ENCODE assay signal across 17 cellular contexts in the genomic region with DNA sequence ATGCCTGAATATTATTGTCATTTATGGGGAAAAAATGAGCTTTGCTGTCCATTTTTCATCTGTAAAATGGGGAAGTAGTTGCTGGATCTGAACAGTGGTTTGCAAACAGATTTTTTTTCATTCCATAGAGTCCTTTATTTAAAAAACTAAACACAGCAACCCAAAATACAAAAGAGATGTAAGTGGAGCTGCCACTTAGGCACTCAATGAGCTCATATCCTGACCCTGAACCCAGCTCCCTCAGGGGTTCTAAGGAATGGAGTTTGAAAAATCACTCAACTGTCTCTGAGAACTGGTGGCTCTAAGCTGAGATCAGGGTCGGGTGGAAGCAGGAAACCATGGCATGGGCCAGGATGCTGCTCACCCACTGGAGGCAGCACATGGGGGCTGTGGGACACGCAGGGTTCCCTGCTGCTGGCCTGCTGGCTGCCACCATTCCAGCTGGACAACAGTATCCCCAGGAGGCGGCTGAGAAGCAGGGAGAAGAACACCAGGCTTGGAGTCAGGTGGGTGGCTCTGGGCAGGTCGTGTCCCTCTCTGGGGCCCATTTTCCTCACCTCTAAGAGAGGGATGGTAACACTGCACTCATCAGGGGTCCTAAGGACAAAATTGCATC. TPM values are rescaled to one million over a fixed set of nuclear protein-coding genes. Genes with fewer than 3 reads are reported as not detected.
DNase-seq lines count a peak whose midpoint lies in the region; ATAC-seq, FAIRE-seq and TF ChIP-seq lines count a peak whose summit lies in the region.
"Had no signal": no experiment of that assay in that cellular context is flagged by ENCODE, and none has a peak within 500 bp of the region (broad histone marks: within the 10 kb centered on the region; RNA-seq: fewer than 3 reads in every experiment).

No MANE protein-coding gene starts in this region.

- H3K36me3 ChIP-seq in GM12878 (ENCODE audit: control insufficient read depth in 2 of 2, insufficient read depth in 2 of 2, low read length in 1 of 2) (peaks cover 0 to 13% of the 10 kb centered on the region in 2 experiments; a peak in 2 of 4 replicates), neuronal stem cell (replicated peaks in 1 of 2; ENCODE audit: control insufficient read depth in 2 of 2, insufficient read depth in 2 of 2, low read length in 2 of 2) (no peaks in the 10 kb centered on the region)

- no peak overlapping the region for H3K4ac ChIP-seq in neuronal stem cell (ENCODE audit: low read length)

- H2BK15ac ChIP-seq in neuronal stem cell (ENCODE audit: low read length), result no peak overlapping the region

- H2BK12ac ChIP-seq in neuronal stem cell (ENCODE audit: low read length), result no peak overlapping the region

- H3K27me3 ChIP-seq in GM12878 (replicated peaks in 1 of 2; ENCODE audit: control insufficient read depth in 2 of 2, insufficient read depth in 2 of 2, low read length in 1 of 2), result no peaks in the 10 kb centered on the region
- H3K27me3 ChIP-seq in neuronal stem cell (ENCODE audit: control insufficient read depth in 3 of 3, insufficient read depth in 3 of 3, low read depth in 1 of 3, low read length in 3 of 3), result no peaks in the 10 kb centered on the region

- POLR2A ChIA-PET in GM12878 (lab: Charles Lee), result interaction anchor here (0.8 to 1.1 kb wide), 5 partner anchors 13 to 45 kb away, joined by 3 to 8 read pairs (median 5); no protein-coding TSS in a partner anchor

- H2BK120ac ChIP-seq in neuronal stem cell (ENCODE audit: low read depth, low read length), result no peak overlapping the region

- no peak overlapping the region for H2AK5ac ChIP-seq in neuronal stem cell (ENCODE audit: low read depth, low read length)

- no TSS peak for BruUV-seq in GM12878 (replicated peaks; lab: Mats Ljungman, UMichigan)

- peak overlapping the region; percentile 78 for H3K18ac ChIP-seq in neuronal stem cell (ENCODE audit: low read length)

- H3K4me1 Mint-ChIP-seq in T-helper 1 cell treated with Interleukin-12 subunit alpha and Interleukin-12 subunit beta and Interleukin-4 antibody, amounts not matched to agents 30 μg/mL and 1 μg/mL, for 36 hours (ENCODE audit: low read depth), result peaks cover 61% of the 10 kb centered on the region

- no peak for TF ChIP-seq EP300 in GM12878 (IDR thresholded peaks at IDR 0.05; ENCODE audit: borderline replicate concordance in 1 of 2, control insufficient read depth in 1 of 2, low read depth in 2 of 2, low read length in 2 of 2)

- no peak for FAIRE-seq in GM12878 (lab: Jason Lieb, UNC)
- FAIRE-seq: A204.1 had no signal

- ATAC-seq in GM12878 (no peak), HG03196 (IDR thresholded peaks at IDR 0.05; ENCODE audit: unreplicated experiment) (no peak), omental fat pad (ENCODE audit: low FRiP score) (no peak)
- ATAC-seq: activated CD8-positive, alpha-beta memory T cell treated with anti-CD3 and anti-CD28 coated beads, Interleukin-2, amount 10 ng/mL, durations not matched to agents 7 days and 5 days had no signal

- no peaks in the 10 kb centered on the region; the same call in 1 of the 2 replicates for H4K20me1 ChIP-seq in GM12878 (ENCODE audit: control insufficient read depth, insufficient read depth)

- H3K4me3 ChIP-seq in GM12878 (no peak overlapping the region), neuronal stem cell (ENCODE audit: low read length in 2 of 2) (no peak overlapping the region)

- WGBS in GM12878 (ENCODE audit: insufficient coverage, insufficient replicate concordance, low lambda C conversion rate, missing lambda C conversion rate), result 17% methylated on average over 4 of the region's 4 CpGs
- no CpG with 5 or more reads among the region's 4 CpGs for WGBS in neuronal stem cell (ENCODE audit: extremely low coverage in 2 of 2, insufficient read length in 2 of 2, insufficient replicate concordance in 1 of 2), 2 donors

- RAD21 ChIA-PET in GM12878 (lab: Charles Lee; ENCODE audit: unreplicated experiment), result interaction anchor here (0.8 to 1.5 kb wide), 10 partner anchors 12 to 68 kb away, joined by 3 to 14 read pairs (median 4); no protein-coding TSS in a partner anchor

- no peak overlapping the region for H3K4me2 ChIP-seq in GM12878 (ENCODE audit: control insufficient read depth, insufficient read depth)
- no peak overlapping the region for H3K4me2 ChIP-seq in neuronal stem cell (ENCODE audit: insufficient read depth, low read length, poor library complexity, severe bottlenecking)

- no peak overlapping the region for H3K23ac ChIP-seq in neuronal stem cell (ENCODE audit: low read depth, low read length, poor library complexity)

- TF ChIP-seq RAD21 in GM12878 (IDR thresholded peaks at IDR 0.05; ENCODE audit: insufficient read depth, low read depth, low read length), result no peak

- no peak overlapping the region for H4K8ac ChIP-seq in neuronal stem cell (ENCODE audit: low read depth, low read length)

- peaks cover 9% of the 10 kb centered on the region for H3K36me3 Mint-ChIP-seq in T-helper 1 cell treated with Interleukin-12 subunit alpha and Interleukin-12 subunit beta and Interleukin-4 antibody, amounts not matched to agents 30 μg/mL and 1 μg/mL, for 36 hours (ENCODE audit: low read depth)
- H3K36me3 Mint-ChIP-seq: activated CD8-positive, alpha-beta memory T cell treated with anti-CD3 and anti-CD28 coated beads, Interleukin-2, amount 10 ng/mL, durations not matched to agents 7 days and 5 days had no signal

- H3K27ac ChIP-seq in GM12878 (ENCODE audit: control insufficient read depth, insufficient read depth) (no peak overlapping the region), neuronal stem cell (replicated peaks; ENCODE audit: low read length) (no peak overlapping the region)

- H3K9ac ChIP-seq in GM12878 (ENCODE audit: control insufficient read depth, insufficient read depth, low read length) (no peak overlapping the region), neuronal stem cell (ENCODE audit: low read depth, low read length, poor library complexity) (no peak overlapping the region)

- SMC1A ChIA-PET in GM12878 (lab: Charles Lee; ENCODE audit: uncharacterized antibody, unreplicated experiment), result interaction anchor here (0.7 to 2.3 kb wide), 14 partner anchors 8 to 211 kb away, joined by 3 to 6 read pairs (median 4); partner anchors contain the start of gene ECE1

- no peak overlapping the region for H4K91ac ChIP-seq in neuronal stem cell (ENCODE audit: low read depth, low read length, poor library complexity)

- no peak for TF ChIP-seq POLR2A in GM12878 (IDR thresholded peaks at IDR 0.05; ENCODE audit: low read depth, low read length)

- H3K4me1 ChIP-seq in GM12878 (ENCODE audit: control insufficient read depth, insufficient read depth, low read length) (peaks cover 16% of the 10 kb centered on the region), neuronal stem cell (ENCODE audit: control insufficient read depth in 2 of 2, insufficient read depth in 1 of 2, low read depth in 1 of 2, low read length in 2 of 2) (no peaks in the 10 kb centered on the region)

- H3K9me3 ChIP-seq in GM12878 (replicated peaks; ENCODE audit: control insufficient read depth, insufficient read depth, low read length) (no peaks in the 10 kb centered on the region), neuronal stem cell (replicated peaks in 1 of 2; ENCODE audit: control insufficient read depth in 2 of 2, insufficient read depth in 1 of 2, low read depth in 1 of 2, low read length in 2 of 2) (no peaks in the 10 kb centered on the region)

- no peak overlapping the region for H2BK5ac ChIP-seq in neuronal stem cell (ENCODE audit: low read length)

- no peaks in the 10 kb centered on the region for H3K27me3 Mint-ChIP-seq in T-helper 1 cell treated with Interleukin-12 subunit alpha and Interleukin-12 subunit beta and Interleukin-4 antibody, amounts not matched to agents 30 μg/mL and 1 μg/mL, for 36 hours (ENCODE audit: low read depth)
- H3K27me3 Mint-ChIP-seq: activated CD8-positive, alpha-beta memory T cell treated with anti-CD3 and anti-CD28 coated beads, Interleukin-2, amount 10 ng/mL, durations not matched to agents 7 days and 5 days had no signal

- intact Hi-C loops in GM12878 (cut with micrococcal nuclease; ENCODE audit: unreplicated experiment), result no loop called here

- H3K79me2 ChIP-seq in GM12878 (ENCODE audit: control insufficient read depth, insufficient read depth, low read length), result no peaks in the 10 kb centered on the region

- DNase-seq in T-helper 1 cell (no peak), KBM-7 (peak; percentile 58), GM12878 (ENCODE audit: low read depth, low spot score) (no peak), neuronal stem cell (ENCODE audit: low spot score) (no peak), omental fat pad (ENCODE audit: low spot score) (no peak), DMS114 treated with DMSO at 0.1 percent for 48 hours (lab: John Stamatoyannopoulos, UW; ENCODE audit: unreplicated experiment) (no peak)
- DNase-seq: activated CD8-positive, alpha-beta memory T cell treated with anti-CD3 and anti-CD28 coated beads, Interleukin-2, amount 10 ng/mL, durations not matched to agents 7 days and 5 days; GOT3; hippocampal formation; KG1; NCI-H1694; NCI-H524; T-helper 9 cell had no signal

- CTCF ChIA-PET in GM12878 (lab: Yijun Ruan, JAX), result interaction anchor here (0.5 to 19.3 kb wide), 6 partner anchors 12 to 220 kb away, joined by 3 to 131 read pairs (median 6); no protein-coding TSS in a partner anchor

- H3K14ac ChIP-seq in neuronal stem cell (ENCODE audit: low read length), result no peak overlapping the region

- H3K9me3 Mint-ChIP-seq in T-helper 1 cell treated with Interleukin-12 subunit alpha and Interleukin-12 subunit beta and Interleukin-4 antibody, amounts not matched to agents 30 μg/mL and 1 μg/mL, for 36 hours, result no peaks in the 10 kb centered on the region
- H3K9me3 Mint-ChIP-seq: neural crest cell had no signal

- H3K4me3 Mint-ChIP-seq in T-helper 1 cell treated with Interleukin-12 subunit alpha and Interleukin-12 subunit beta and Interleukin-4 antibody, amounts not matched to agents 30 μg/mL and 1 μg/mL, for 36 hours, result no peak overlapping the region
- H3K4me3 Mint-ChIP-seq: activated CD8-positive, alpha-beta memory T cell treated with anti-CD3 and anti-CD28 coated beads, Interleukin-2, amount 10 ng/mL, durations not matched to agents 7 days and 5 days; neural crest cell had no signal

- TF ChIP-seq CTCF in GM12878 (IDR thresholded peaks at IDR 0.05 in 2 of 3, conservative IDR thresholded peaks at IDR 0.05 in 1 of 3; ENCODE audit: control insufficient read depth in 2 of 3, extremely low read depth in 1 of 3, insufficient read depth in 1 of 3, low read depth in 3 of 3, low read length in 3 of 3) (no peak), omental fat pad (IDR thresholded peaks at IDR 0.05) (no peak)

- in situ Hi-C loops in KBM-7 (cut with MboI; ENCODE audit: low pct_unique_long_range_greater_than_20kb, low sequenced_read_pairs) (no loop called here), GM12878 (cut with MboI) (no loop called here)

- H3K79me1 ChIP-seq in neuronal stem cell (ENCODE audit: low read depth, low read length), result no peaks in the 10 kb centered on the region

- no peak overlapping the region for H2AFZ ChIP-seq in GM12878 (ENCODE audit: control insufficient read depth, low read depth, low read length)
- H2AFZ ChIP-seq in neuronal stem cell (ENCODE audit: low read length), result no peak overlapping the region

- H3K27ac Mint-ChIP-seq in T-helper 1 cell treated with Interleukin-12 subunit alpha and Interleukin-12 subunit beta and Interleukin-4 antibody, amounts not matched to agents 30 μg/mL and 1 μg/mL, for 36 hours, result peak overlapping the region; percentile 64
- H3K27ac Mint-ChIP-seq: activated CD8-positive, alpha-beta memory T cell treated with anti-CD3 and anti-CD28 coated beads, Interleukin-2, amount 10 ng/mL, durations not matched to agents 7 days and 5 days had no signal

RNA-seq across cellular contexts. Expression of gene ECE1, which starts 9.6 kb away (rescaled TPM):
- 121 and 133 TPM in 2 replicates for total RNA-seq in GM12878 (2013; cell fraction: nucleolus; rRNA removed)
- 39.9 and 40.5 TPM in 2 replicates for total RNA-seq in GM12878 (2014; rRNA removed)
- total RNA-seq in GM12878 (2014; rRNA removed; fragmentation: Illumina TruSeq; extraction: Trizol), result 19.2 and 20.4 TPM in 2 replicates
- total RNA-seq in GM12878 (2021), result 81.0 and 81.5 TPM in 2 replicates
- 13.5 TPM for polyA plus RNA-seq in GM12878 (2011; ENCODE audit: low read depth)
- 23.4 and 34.2 TPM in 2 replicates for polyA plus RNA-seq in GM12878 (2011; rRNA removed)
- polyA plus RNA-seq in GM12878 (2011; cell fraction: cytosol; rRNA removed), result 20.8 and 22.4 TPM in 2 replicates
- 46.3 and 47.3 TPM in 2 replicates for polyA plus RNA-seq in GM12878 (2011; cell fraction: nucleus; rRNA removed)
- polyA plus RNA-seq in GM12878 (2012), result 11.0 and 13.7 TPM in 2 replicates
- polyA plus RNA-seq in GM12878 (2014; fragmentation: Illumina TruSeq; extraction: Trizol), result 39.6 and 50.9 TPM in 2 replicates
- 1 to 10 TPM in 1 of 2 experiments, under 1 TPM in 1; 0.97 to 2.4 TPM for polyA plus RNA-seq in GM12878 (2014; fragmentation: Nextera tagmentation; extraction: Ambion mirVana)
- 32.2 and 41.0 TPM in 2 replicates for polyA plus RNA-seq in GM12878 (2014; rRNA removed)
- polyA plus RNA-seq in GM12878 (2016; fragmentation: Nextera tagmentation; extraction: Ambion mirVana), result 10 to 100 TPM; 40.5 to 43.6 TPM
- polyA minus RNA-seq in GM12878 (2011; rRNA and poly(A)+ RNA removed), result 36.1 and 38.8 TPM in 2 replicates
- polyA minus RNA-seq in GM12878 (2011; cell fraction: cytosol; rRNA and poly(A)+ RNA removed), result 15.8 and 16.8 TPM in 2 replicates
- 31.1 and 39.1 TPM in 2 replicates for polyA minus RNA-seq in GM12878 (2011; cell fraction: nucleus; rRNA and poly(A)+ RNA removed)
- 10.7 TPM for polyA plus RNA-seq in neuronal stem cell (2013, experiment 1 of 2)
- polyA plus RNA-seq in neuronal stem cell (2013, experiment 2 of 2), result 10.7 TPM
- total RNA-seq in omental fat pad, result 100 to 1,000 TPM in 2 of 4 donors, 10 to 100 TPM in 2; 43.5 to 158 (median 114) TPM
